Comparison of ENCODE assay signal across 14 cellular contexts in genomic region chr2:232439758-232440135, GRCh38. TPM values are rescaled to one million over a fixed set of nuclear protein-coding genes. Genes with fewer than 3 reads are reported as not detected.
A peak's percentile ranks its signal among the peaks of the same experiment; 100 is the strongest.
DNase-seq lines count a peak whose midpoint lies in the region; ATAC-seq and TF ChIP-seq lines count a peak whose summit lies in the region.
"Had no signal": no experiment of that assay in that cellular context is flagged by ENCODE, and none has a peak within 500 bp of the region (broad histone marks: within the 10 kb centered on the region; RNA-seq: fewer than 3 reads in every experiment).

No MANE protein-coding gene starts in this region.

- H3K4me3 Mint-ChIP-seq in CD14-positive monocyte = peak overlapping the region in 1 of 2 donors; percentile 46
- H3K4me3 Mint-ChIP-seq in H9 = no peak overlapping the region
- H3K4me3 Mint-ChIP-seq in natural killer cell treated with Interleukin-12 subunit alpha and Interleukin-12 subunit beta and Interleukin-15 and Interleukin-18, amount 100 ng/mL, for 72 hours = no peak overlapping the region

- H3K36me3 Mint-ChIP-seq in CD14-positive monocyte (no peaks in the 10 kb centered on the region), H9 (ENCODE audit: insufficient read depth in 1 of 3, low read depth in 3 of 3) (no peaks in the 10 kb centered on the region; a peak in 1 of 7 replicates)
- no peaks in the 10 kb centered on the region for H3K36me3 Mint-ChIP-seq in natural killer cell treated with Interleukin-12 subunit alpha and Interleukin-12 subunit beta and Interleukin-15 and Interleukin-18, amount 100 ng/mL, for 72 hours
- H3K36me3 Mint-ChIP-seq: IgD-negative memory B cell had no signal

- H3K4me1 Mint-ChIP-seq in CD14-positive monocyte = peaks cover 3% of the 10 kb centered on the region
- peaks cover 15 to 21% of the 10 kb centered on the region in 2 experiments for H3K4me1 Mint-ChIP-seq in H9
- H3K4me1 Mint-ChIP-seq in natural killer cell treated with Interleukin-12 subunit alpha and Interleukin-12 subunit beta and Interleukin-15 and Interleukin-18, amount 100 ng/mL, for 72 hours (ENCODE audit: low read depth in 2 of 2) = peaks cover 0 to 5% of the 10 kb centered on the region in 2 donors

- intact Hi-C loops in CD14-positive monocyte (cut with micrococcal nuclease) = loop anchor here (2.0 to 5.0 kb wide), 2 partner anchors 527 to 533 kb away; no protein-coding TSS in a partner anchor
- intact Hi-C loops in colonic mucosa (cut with DNase I) = loop anchor here (5.0 kb wide), 2 partner anchors 72 to 532 kb away; no protein-coding TSS in a partner anchor

- H3K23me2 ChIP-seq in H9 (ENCODE audit: insufficient read length, low read depth, low read length, poor library complexity, severe bottlenecking) = no peaks in the 10 kb centered on the region

- H4K20me1 ChIP-seq in H9 (ENCODE audit: control insufficient read depth, insufficient read depth, insufficient read length) = no peaks in the 10 kb centered on the region

- TF ChIP-seq CTCF in CD14-positive monocyte (IDR thresholded peaks at IDR 0.05) = peak; percentile 57
- peak; percentile 53 for TF ChIP-seq CTCF in H9 (conservative IDR thresholded peaks at IDR 0.05)
- peak; percentile 51 for TF ChIP-seq CTCF in colonic mucosa (IDR thresholded peaks at IDR 0.05)

- no peak overlapping the region for H2BK120ac ChIP-seq in H9 (ENCODE audit: low read depth, low read length, poor library complexity, severe bottlenecking)

- H3K4ac ChIP-seq in H9 (ENCODE audit: low read depth, low read length) = no peak overlapping the region

- H3K27me3 ChIP-seq in H9 (ENCODE audit: insufficient read depth, low read length) = no peaks in the 10 kb centered on the region; the same call in 1 of the 2 replicates
- H3K27me3 ChIP-seq in colonic mucosa = no peaks in the 10 kb centered on the region

- H2BK20ac ChIP-seq in H9 (ENCODE audit: low read depth, low read length, poor library complexity, severe bottlenecking) = no peak overlapping the region

- H3K27me3 Mint-ChIP-seq in CD14-positive monocyte (ENCODE audit: low read depth in 3 of 3) (peaks cover 0 to 14% (median 13%) of the 10 kb centered on the region in 3 donors), H9 (ENCODE audit: low read depth) (peaks cover 2% of the 10 kb centered on the region)
- H3K27me3 Mint-ChIP-seq in natural killer cell treated with Interleukin-12 subunit alpha and Interleukin-12 subunit beta and Interleukin-15 and Interleukin-18, amount 100 ng/mL, for 72 hours = peaks cover 0 to 2% of the 10 kb centered on the region in 2 donors

- no peak overlapping the region for H3K4me2 ChIP-seq in H9 (ENCODE audit: insufficient read depth, insufficient read length, low read length)

- H3K18ac ChIP-seq in H9 (ENCODE audit: insufficient read length, low read depth, low read length) = no peak overlapping the region

- no peak overlapping the region for H2AK5ac ChIP-seq in H9 (ENCODE audit: insufficient read length, low read length)

- no peak overlapping the region for H3K27ac ChIP-seq in H9 (ENCODE audit: insufficient read length, low read depth, low read length)
- H3K27ac ChIP-seq in colonic mucosa = no peak overlapping the region
- H3K27ac ChIP-seq: breast epithelium had no signal

- H3K79me2 ChIP-seq in H9 (ENCODE audit: insufficient read depth, low read length) = no peaks in the 10 kb centered on the region

- no peak overlapping the region for H2BK5ac ChIP-seq in H9 (ENCODE audit: insufficient read length, low read length)

- no peak overlapping the region for H3K23ac ChIP-seq in H9 (ENCODE audit: insufficient read length, low read depth, low read length)

- H4K8ac ChIP-seq in H9 (replicated peaks; ENCODE audit: insufficient read length, low read depth, low read length) = no peak overlapping the region

- no peak overlapping the region for H4K91ac ChIP-seq in H9 (ENCODE audit: insufficient read length, low read depth, low read length)

- H3K14ac ChIP-seq in H9 (ENCODE audit: insufficient read depth, low read length) = no peak overlapping the region

- no peak overlapping the region for H4K5ac ChIP-seq in H9 (ENCODE audit: insufficient read length, low read depth, low read length)

- H3K9me3 Mint-ChIP-seq in CD14-positive monocyte = no peaks in the 10 kb centered on the region
- H3K9me3 Mint-ChIP-seq in H9 = no peaks in the 10 kb centered on the region; a peak in 1 of 5 replicates
- H3K9me3 Mint-ChIP-seq in natural killer cell treated with Interleukin-12 subunit alpha and Interleukin-12 subunit beta and Interleukin-15 and Interleukin-18, amount 100 ng/mL, for 72 hours = no peaks in the 10 kb centered on the region
- H3K9me3 Mint-ChIP-seq: IgD-negative memory B cell had no signal

- no CpG with 5 or more reads among the region's 5 CpGs for WGBS in H9 (ENCODE audit: extremely low coverage, insufficient read length, low lambda C conversion rate)

- no peaks in the 10 kb centered on the region for H3K79me1 ChIP-seq in H9 (ENCODE audit: insufficient read depth, low read depth, low read length, poor library complexity, severe bottlenecking)

- no peak overlapping the region for H2AFZ ChIP-seq in H9 (ENCODE audit: low read length)

- no peak overlapping the region for H2BK12ac ChIP-seq in H9 (ENCODE audit: insufficient read length, low read depth, low read length)

- peak overlapping the region in 1 of 7 donors; percentile 66 for H3K27ac Mint-ChIP-seq in CD14-positive monocyte
- H3K27ac Mint-ChIP-seq in H9 = no peak overlapping the region
- no peak overlapping the region for H3K27ac Mint-ChIP-seq in natural killer cell treated with Interleukin-12 subunit alpha and Interleukin-12 subunit beta and Interleukin-15 and Interleukin-18, amount 100 ng/mL, for 72 hours
- H3K27ac Mint-ChIP-seq: IgD-negative memory B cell had no signal

- no peak overlapping the region for H3K56ac ChIP-seq in H9 (ENCODE audit: insufficient read length, low read depth, low read length)

- H3K9me3 ChIP-seq in H9 (ENCODE audit: control insufficient read depth, low read depth, low read length) = no peaks in the 10 kb centered on the region
- no peaks in the 10 kb centered on the region for H3K9me3 ChIP-seq in colonic mucosa
- H3K9me3 ChIP-seq: breast epithelium had no signal

- H3K9ac ChIP-seq in H9 (ENCODE audit: extremely low read depth, insufficient read length, low read length) (no peak overlapping the region), colonic mucosa (ENCODE audit: low read depth in 2 of 2, low read length in 2 of 2) (no peak overlapping the region)

- no peaks in the 10 kb centered on the region for H3K36me3 ChIP-seq in colonic mucosa
- H3K36me3 ChIP-seq: breast epithelium had no signal

- H2BK15ac ChIP-seq in H9 (ENCODE audit: low read depth, low read length) = no peak overlapping the region

- H3T11ph ChIP-seq in H9 (ENCODE audit: low read length) = no peak overlapping the region

- no peak for DNase-seq in CD14-positive monocyte (ENCODE audit: low spot score)
- DNase-seq in H9 = no peak
- no peak for DNase-seq in colonic mucosa
- DNase-seq in natural killer cell treated with Interleukin-12 subunit alpha and Interleukin-12 subunit beta and Interleukin-15 and Interleukin-18, amount 100 ng/mL, for 72 hours (ENCODE audit: low spot score) = peak; percentile 28
- no peak for DNase-seq in stimulated activated CD4-positive, alpha-beta T cell treated with anti-CD3 and anti-CD28 coated beads, Interleukin-4, amount 100 ng/mL, for 4 hours
- no peak for DNase-seq in NCI-H1417 treated with DMSO at 0.1 percent for 48 hours (lab: John Stamatoyannopoulos, UW)
- DNase-seq in NCI-H2227 (lab: John Stamatoyannopoulos, UW; ENCODE audit: unreplicated experiment) = no peak
- DNase-seq: NCI-H187 treated with DMSO at 0.1 percent for 48 hours had no signal

- no peaks in the 10 kb centered on the region for H3K4me1 ChIP-seq in H9 (ENCODE audit: insufficient read depth, low read length)
- H3K4me1 ChIP-seq in colonic mucosa = no peaks in the 10 kb centered on the region
- H3K4me1 ChIP-seq: breast epithelium had no signal

- no peak for ATAC-seq in natural killer cell treated with Interleukin-12 subunit alpha and Interleukin-12 subunit beta and Interleukin-15 and Interleukin-18, amount 100 ng/mL, for 72 hours
- ATAC-seq in HG03097 (IDR thresholded peaks at IDR 0.05; ENCODE audit: low FRiP score, unreplicated experiment) = no peak

- no peak overlapping the region for H3K4me3 ChIP-seq in colonic mucosa
- H3K4me3 ChIP-seq: breast epithelium had no signal

RNA-seq across cellular contexts. Expression of gene ALPI, which starts 16.2 kb away (rescaled TPM):
- not detected for polyA plus RNA-seq in CD14-positive monocyte
- total RNA-seq in H9 (2021) = not detected in 2 replicates
- total RNA-seq in colonic mucosa = 10 to 100 TPM in 1 of 2 donors, 1 to 10 TPM in 1; 9.4 to 27.1 TPM
- total RNA-seq in natural killer cell treated with Interleukin-12 subunit alpha and Interleukin-12 subunit beta and Interleukin-15 and Interleukin-18, amount 100 ng/mL, for 72 hours = not detected
- total RNA-seq: esophagus mucosa, right cardiac atrium had no signal
- polyA plus RNA-seq: IgD-negative memory B cell, right cardiac atrium had no signal

RNA-seq across cellular contexts. Expression of gene ALPG, which starts 33.1 kb away (rescaled TPM):
- not detected for polyA plus RNA-seq in CD14-positive monocyte
- total RNA-seq in H9 (2021) (1.3 and 1.4 TPM in 2 replicates), colonic mucosa (1 to 10 TPM; 1.7 to 3.3 TPM)
- total RNA-seq in natural killer cell treated with Interleukin-12 subunit alpha and Interleukin-12 subunit beta and Interleukin-15 and Interleukin-18, amount 100 ng/mL, for 72 hours = not detected
- total RNA-seq: breast epithelium, esophagus mucosa, mucosa of gallbladder, right cardiac atrium had no signal
- polyA plus RNA-seq: IgD-negative memory B cell, right cardiac atrium had no signal

RNA-seq across cellular contexts. Expression of gene ECEL1, which starts 47.9 kb away (rescaled TPM):
- not detected for polyA plus RNA-seq in CD14-positive monocyte
- 8.2 and 8.4 TPM in 2 replicates for total RNA-seq in H9 (2021)
- under 1 TPM; 0.12 to 0.40 TPM for total RNA-seq in colonic mucosa
- total RNA-seq in natural killer cell treated with Interleukin-12 subunit alpha and Interleukin-12 subunit beta and Interleukin-15 and Interleukin-18, amount 100 ng/mL, for 72 hours = not detected
- total RNA-seq: esophagus mucosa had no signal
- polyA plus RNA-seq: IgD-negative memory B cell had no signal

Comparison
In these comparisons a context has a peak if more than half of its experiments do, and no peak if none do; other contexts are left out.
1. RNA of gene ALPI, which starts 16.2 kb away (total RNA-seq): 9.4 to 27.1 TPM in colonic mucosa; not detected in H9 and not detected in natural killer cell treated with Interleukin-12 subunit alpha and Interleukin-12 subunit beta and Interleukin-15 and Interleukin-18, amount 100 ng/mL, for 72 hours; every median in the first group is over 10 times any median in the second.
2. Peak in every context shown above with its lines, with median percentiles within 50 percentile points of each other: CTCF ChIP-seq.